12 cellular contexts compared by ENCODE assay signal in genomic region chr2:33214436-33214835, GRCh38.
DNase-seq lines count a peak whose midpoint lies in the region; ATAC-seq and TF ChIP-seq lines count a peak whose summit lies in the region.
"Had no signal": no experiment of that assay in that cellular context is flagged by ENCODE, and none has a peak within 500 bp of the region (broad histone marks: within the 10 kb centered on the region; RNA-seq: fewer than 3 reads in every experiment).

No MANE protein-coding gene starts in this region.

- no peak overlapping the region for H3K4me3 ChIP-seq in SJSA1
- H3K4me3 ChIP-seq in H7 (ENCODE audit: insufficient read depth, low read depth, low read length), result no peak overlapping the region
- H3K4me3 ChIP-seq: adrenal gland had no signal

- no peaks in the 10 kb centered on the region for H3K36me3 ChIP-seq in SJSA1
- H3K36me3 ChIP-seq in H7 (replicated peaks; ENCODE audit: control insufficient read depth, insufficient read depth, low read length), result no peaks in the 10 kb centered on the region
- H3K36me3 ChIP-seq: adrenal gland had no signal

- no peak overlapping the region for H3K4me3 Mint-ChIP-seq in stimulated activated naive B cell treated with anti-CD40 and anti-IgM and Interleukin-4, amounts not matched to agents 10 μg/mL and 1 μg/mL and 100 μg/mL, for 72 hours
- H3K4me3 Mint-ChIP-seq: natural killer cell treated with Interleukin-12 subunit alpha and Interleukin-12 subunit beta and Interleukin-15 and Interleukin-18, amount 100 ng/mL, for 72 hours had no signal

- H3K27ac ChIP-seq in SJSA1, result no peak overlapping the region
- H3K27ac ChIP-seq: adrenal gland had no signal

- no peaks in the 10 kb centered on the region for H3K27me3 ChIP-seq in SJSA1 (replicated peaks)
- H3K27me3 ChIP-seq in H7 (ENCODE audit: control insufficient read depth, insufficient read depth, low read length), result no peaks in the 10 kb centered on the region
- H3K27me3 ChIP-seq: adrenal gland had no signal

- H3K27ac Mint-ChIP-seq in stimulated activated naive B cell treated with anti-CD40 and anti-IgM and Interleukin-4, amounts not matched to agents 10 μg/mL and 1 μg/mL and 100 μg/mL, for 72 hours, result no peak overlapping the region
- H3K27ac Mint-ChIP-seq: natural killer cell treated with Interleukin-12 subunit alpha and Interleukin-12 subunit beta and Interleukin-15 and Interleukin-18, amount 100 ng/mL, for 72 hours had no signal

- TF ChIP-seq POLR2A in GM18505 (IDR thresholded peaks at IDR 0.05; ENCODE audit: borderline replicate concordance, extremely low read depth, insufficient read depth, insufficient read length), result no peak

- peaks cover 43% of the 10 kb centered on the region for H3K4me1 ChIP-seq in SJSA1 (replicated peaks)

- H3K36me3 Mint-ChIP-seq in stimulated activated naive B cell treated with anti-CD40 and anti-IgM and Interleukin-4, amounts not matched to agents 10 μg/mL and 1 μg/mL and 100 μg/mL, for 72 hours, result no peaks in the 10 kb centered on the region
- H3K36me3 Mint-ChIP-seq: natural killer cell treated with Interleukin-12 subunit alpha and Interleukin-12 subunit beta and Interleukin-15 and Interleukin-18, amount 100 ng/mL, for 72 hours had no signal

- peaks cover 0 to 3% of the 10 kb centered on the region in 2 donors for H3K27me3 Mint-ChIP-seq in stimulated activated naive B cell treated with anti-CD40 and anti-IgM and Interleukin-4, amounts not matched to agents 10 μg/mL and 1 μg/mL and 100 μg/mL, for 72 hours

- H3K9me3 Mint-ChIP-seq in stimulated activated naive B cell treated with anti-CD40 and anti-IgM and Interleukin-4, amounts not matched to agents 10 μg/mL and 1 μg/mL and 100 μg/mL, for 72 hours, result no peaks in the 10 kb centered on the region
- H3K9me3 Mint-ChIP-seq: natural killer cell treated with Interleukin-12 subunit alpha and Interleukin-12 subunit beta and Interleukin-15 and Interleukin-18, amount 100 ng/mL, for 72 hours had no signal

- ATAC-seq in GM21717 (IDR thresholded peaks at IDR 0.05; ENCODE audit: unreplicated experiment), result peak; percentile 73
- peak; percentile 38 to 62 for ATAC-seq in stimulated activated naive B cell treated with anti-CD40 and anti-IgM and Interleukin-4, amounts not matched to agents 10 μg/mL and 1 μg/mL and 100 μg/mL, for 72 hours (replicated peaks)
- ATAC-seq in GM18505 (IDR thresholded peaks at IDR 0.05; ENCODE audit: unreplicated experiment), result no peak

- H3K4me1 Mint-ChIP-seq in stimulated activated naive B cell treated with anti-CD40 and anti-IgM and Interleukin-4, amounts not matched to agents 10 μg/mL and 1 μg/mL and 100 μg/mL, for 72 hours, result peaks cover 5% of the 10 kb centered on the region in 2 donors

- no peaks in the 10 kb centered on the region for H3K9me3 ChIP-seq in SJSA1 (replicated peaks)
- H3K9me3 ChIP-seq: adrenal gland had no signal

- peak; percentile 50 to 53 for DNase-seq in SJSA1 (ENCODE audit: low read depth in 1 of 2, low spot score in 2 of 2)
- peak; percentile 96 for DNase-seq in glomerular endothelial cell (ENCODE audit: extremely low read depth, low read depth, low spot score)
- DNase-seq in stimulated activated naive B cell treated with anti-CD40 and anti-IgM and Interleukin-4, amounts not matched to agents 10 μg/mL and 1 μg/mL and 100 μg/mL, for 72 hours, result no peak
- DNase-seq in SHP77 (lab: John Stamatoyannopoulos, UW), result no peak
- DNase-seq in H7, result no peak
- DNase-seq: activated CD4-positive, alpha-beta T cell treated with anti-CD3 and anti-CD28 coated beads for 4 hours; adrenal gland; DMS79; head of caudate nucleus had no signal

Comparison
In these comparisons a context has a peak if more than half of its experiments do, and no peak if none do; other contexts are left out.
1. DNase-seq: peak in SJSA1 (2 of 2) and glomerular endothelial cell (single experiment); none in stimulated activated naive B cell treated with anti-CD40 and anti-IgM and Interleukin-4, amounts not matched to agents 10 μg/mL and 1 μg/mL and 100 μg/mL, for 72 hours (single experiment), SHP77 (0 of 2) and H7 (single experiment).